Comparison of ENCODE assay signal across 16 cellular contexts in the genomic region with DNA sequence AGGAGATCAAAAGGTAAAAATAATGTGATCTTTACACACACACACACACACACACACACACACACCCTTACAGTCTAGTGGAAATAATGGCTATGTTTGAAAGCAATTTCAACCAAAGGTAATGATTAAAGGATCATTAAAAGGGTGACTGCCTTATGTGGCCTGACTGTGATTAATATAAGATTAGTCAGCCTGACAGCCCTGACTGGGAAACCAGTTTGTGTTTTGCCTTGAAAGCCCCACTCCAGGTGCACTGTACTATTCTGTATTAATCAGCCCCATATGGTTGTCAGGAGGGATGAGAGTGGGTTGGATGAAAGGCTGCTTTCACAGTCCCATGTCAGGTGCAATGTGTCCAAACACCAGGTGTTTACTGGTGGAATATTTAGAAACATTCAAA.
A peak's percentile ranks its signal among the peaks of the same experiment; 100 is the strongest.
DNase-seq lines count a peak whose midpoint lies in the region; ATAC-seq and TF ChIP-seq lines count a peak whose summit lies in the region.
"Had no signal": no experiment of that assay in that cellular context is flagged by ENCODE, and none has a peak within 500 bp of the region (broad histone marks: within the 10 kb centered on the region; RNA-seq: fewer than 3 reads in every experiment).

No MANE protein-coding gene starts in this region.

- ATAC-seq in GM21447 (IDR thresholded peaks at IDR 0.05; ENCODE audit: unreplicated experiment) = no peak
- no peak for ATAC-seq in GM18868 (IDR thresholded peaks at IDR 0.05; ENCODE audit: unreplicated experiment)
- ATAC-seq: HepG2 had no signal

- no peak for TF ChIP-seq CTCF in epithelial cell of esophagus (IDR thresholded peaks at IDR 0.05; ENCODE audit: insufficient read depth, low read depth, low read length, missing control alignments)

- DNase-seq in NCI-H524 (lab: John Stamatoyannopoulos, UW) = peak; percentile 9 to 70
- DNase-seq in NCI-H524 treated with DMSO at 0.1 percent for 48 hours (lab: John Stamatoyannopoulos, UW) = no peak
- DNase-seq in NCI-H748 treated with DMSO at 0.1 percent for 48 hours (lab: John Stamatoyannopoulos, UW) = peak; percentile 73
- peak; percentile 82 for DNase-seq in epithelial cell of esophagus (ENCODE audit: low read depth)
- no peak for DNase-seq in DMS114 treated with DMSO at 0.1 percent for 48 hours (lab: John Stamatoyannopoulos, UW; ENCODE audit: unreplicated experiment)
- no peak for DNase-seq in stimulated activated CD4-positive, alpha-beta T cell treated with anti-CD3 and anti-CD28 coated beads, Interleukin-4, amount 100 ng/mL, for 1 hour
- DNase-seq: activated CD4-positive, alpha-beta T cell treated with anti-CD3 and anti-CD28 coated beads, Interleukin-2, amount 50 U/mL, for 48 hours; activated T-cell treated with anti-CD3 and anti-CD28 coated beads, Interleukin-2, amount 50 U/mL, for 1 hour; CD4-positive, alpha-beta T cell; HFFc6; NCI-H1930 had no signal

- H3K4me3 ChIP-seq in epithelial cell of esophagus (ENCODE audit: low read length) = no peak overlapping the region
- H3K4me3 ChIP-seq: hepatocyte, right atrium auricular region had no signal

Comparison
In these comparisons a context has a peak if more than half of its experiments do, and no peak if none do; other contexts are left out.
1. DNase-seq: peak in NCI-H524 (2 of 2), NCI-H748 treated with DMSO at 0.1 percent for 48 hours (single experiment) and epithelial cell of esophagus (single experiment); none in NCI-H524 treated with DMSO at 0.1 percent for 48 hours (single experiment), DMS114 treated with DMSO at 0.1 percent for 48 hours (single experiment) and stimulated activated CD4-positive, alpha-beta T cell treated with anti-CD3 and anti-CD28 coated beads, Interleukin-4, amount 100 ng/mL, for 1 hour (single experiment).